In the genomic region with DNA sequence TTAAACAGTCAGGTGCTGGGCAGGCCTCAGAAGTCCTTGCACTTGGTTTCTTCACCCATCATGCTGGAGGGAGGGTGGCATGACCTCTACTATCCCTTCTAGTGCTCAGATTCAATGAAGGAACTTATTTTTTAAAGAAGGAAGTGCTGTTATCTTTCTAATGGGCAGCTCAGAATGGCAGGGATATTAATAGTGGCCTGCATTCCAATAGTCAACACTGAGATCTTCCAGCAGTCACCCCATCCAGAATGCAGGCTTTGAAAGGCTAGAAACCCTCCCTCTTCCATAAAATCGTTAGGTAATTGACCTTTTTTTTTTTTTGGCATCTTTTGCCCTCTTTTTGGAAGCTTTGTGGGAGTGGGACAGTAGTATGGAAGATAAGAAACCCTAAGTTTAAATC, we compare ENCODE assay signal across 23 cellular contexts.
A peak's percentile ranks its signal among the peaks of the same experiment; 100 is the strongest.
DNase-seq lines count a peak whose midpoint lies in the region; ATAC-seq and TF ChIP-seq lines count a peak whose summit lies in the region.
"Had no signal": no experiment of that assay in that cellular context is flagged by ENCODE, and none has a peak within 500 bp of the region (broad histone marks: within the 10 kb centered on the region; RNA-seq: fewer than 3 reads in every experiment).

No MANE protein-coding gene starts in this region.

- TF ChIP-seq CTCF in Calu3 (IDR thresholded peaks at IDR 0.05; ENCODE audit: unreplicated experiment) (no peak), PC-9 (conservative IDR thresholded peaks at IDR 0.05) (no peak), foreskin keratinocyte (conservative IDR thresholded peaks at IDR 0.05) (no peak), stomach (IDR thresholded peaks at IDR 0.05) (no peak), progenitor cell of endocrine pancreas (IDR thresholded peaks at IDR 0.05; ENCODE audit: unreplicated experiment) (no peak)
- TF ChIP-seq CTCF in CD4-positive, alpha-beta T cell (IDR thresholded peaks at IDR 0.05) = no peak

- DNase-seq in Calu3 (peak; percentile 10), PC-9 (no peak), foreskin keratinocyte (no peak), stomach (no peak), progenitor cell of endocrine pancreas (ENCODE audit: low spot score, unreplicated experiment) (no peak)
- DNase-seq in CD4-positive, alpha-beta T cell = no peak
- DNase-seq in activated CD8-positive, alpha-beta memory T cell treated with anti-CD3 and anti-CD28 coated beads, Interleukin-2, amount 50 U/mL, for 4 hours = no peak
- DNase-seq in stimulated activated CD4-positive, alpha-beta T cell treated with anti-CD3 and anti-CD28 coated beads, Interleukin-2, amount 100 ng/mL, for 48 hours = no peak
- DNase-seq: ACHN; CD8-positive, alpha-beta T cell; DMS153; GOT3; HCEC 1CT; NCI-H1092 treated with DMSO at 0.1 percent for 48 hours; NCI-H1436 treated with DMSO at 0.1 percent for 48 hours; NCI-H2029 treated with DMSO at 0.1 percent for 48 hours; NCI-H226; NCI-H524; NK-92 treated with Interleukin-12 subunit alpha and Interleukin-12 subunit beta, amount 100 ng/mL, for 24 hours; SHP77 had no signal

- H3K27ac Mint-ChIP-seq in Calu3 (ENCODE audit: unreplicated experiment) = peak overlapping the region; percentile 93
- H3K27ac Mint-ChIP-seq in CD4-positive, alpha-beta T cell = no peak overlapping the region
- H3K27ac Mint-ChIP-seq in progenitor cell of endocrine pancreas = no peak overlapping the region
- H3K27ac Mint-ChIP-seq: CD8-positive, alpha-beta T cell had no signal

- H3K27me3 Mint-ChIP-seq in Calu3 (ENCODE audit: unreplicated experiment) = no peaks in the 10 kb centered on the region
- peaks cover 21% of the 10 kb centered on the region for H3K27me3 Mint-ChIP-seq in CD4-positive, alpha-beta T cell
- H3K27me3 Mint-ChIP-seq in progenitor cell of endocrine pancreas = no peaks in the 10 kb centered on the region

- no peaks in the 10 kb centered on the region for H3K36me3 ChIP-seq in PC-9 (ENCODE audit: low read depth)
- no peaks in the 10 kb centered on the region for H3K36me3 ChIP-seq in stomach
- H3K36me3 ChIP-seq: BLaER1 had no signal

- H4K20me1 ChIP-seq in PC-9 (ENCODE audit: insufficient read depth) = no peaks in the 10 kb centered on the region
- H4K20me1 ChIP-seq: BLaER1 had no signal

- intact Hi-C loops in Calu3 (cut with micrococcal nuclease; ENCODE audit: unreplicated experiment) (loop anchor here (5.0 kb wide), 1 partner anchor 126 kb away; no protein-coding TSS in a partner anchor), PC-9 (cut with micrococcal nuclease; ENCODE audit: unreplicated experiment) (no loop called here), stomach (cut with DNase I; ENCODE audit: low total_unique reads) (no loop called here)
- intact Hi-C loops in CD4-positive, alpha-beta T cell (cut with DNase I, micrococcal nuclease) = no loop called here

- H3K4me1 ChIP-seq in PC-9 (replicated peaks; ENCODE audit: insufficient read depth) (peaks cover 47% of the 10 kb centered on the region), foreskin keratinocyte (peaks cover 3% of the 10 kb centered on the region), stomach (peaks cover 10 to 47% (median 14%) of the 10 kb centered on the region in 4 donors)
- H3K4me1 ChIP-seq: BLaER1 had no signal

- POLR2A ChIA-PET in PC-9 (lab: Charles Lee; ENCODE audit: unreplicated experiment) = no interaction called here
- POLR2A ChIA-PET in CD4-positive, alpha-beta T cell (lab: Charles Lee) = interaction anchor here (0.7 kb wide), 1 partner anchor 381 kb away, joined by 4 read pairs; no protein-coding TSS in a partner anchor

- no peaks in the 10 kb centered on the region; the same call in 1 of the 2 replicates for H3K9me2 ChIP-seq in PC-9 (ENCODE audit: insufficient read depth)

- H2AFZ ChIP-seq in PC-9 = peak overlapping the region; percentile 37

- H3K27me3 ChIP-seq in PC-9 (ENCODE audit: insufficient read depth, low read depth) (no peaks in the 10 kb centered on the region), foreskin keratinocyte (peaks cover 25% of the 10 kb centered on the region), stomach (no peaks in the 10 kb centered on the region)
- peaks cover 2% of the 10 kb centered on the region for H3K27me3 ChIP-seq in CD4-positive, alpha-beta T cell (ENCODE audit: control insufficient read depth, insufficient read depth, low read length)
- H3K27me3 ChIP-seq: BLaER1 had no signal

- H3K9me3 ChIP-seq in PC-9 (ENCODE audit: insufficient read depth, low read depth) (no peaks in the 10 kb centered on the region), stomach (no peaks in the 10 kb centered on the region)
- H3K9me3 ChIP-seq in CD4-positive, alpha-beta T cell (ENCODE audit: control insufficient read depth, low read length) = no peaks in the 10 kb centered on the region
- H3K9me3 ChIP-seq: BLaER1 had no signal

- WGBS in stomach, 5 donors = 0 to 32% (median 17%) methylated on average over 1 of the region's 1 CpG

- H3K4me1 Mint-ChIP-seq in Calu3 (ENCODE audit: low read depth, unreplicated experiment) (peaks cover 50% of the 10 kb centered on the region), progenitor cell of endocrine pancreas (ENCODE audit: low read depth) (peaks cover 6% of the 10 kb centered on the region)
- H3K4me1 Mint-ChIP-seq in CD4-positive, alpha-beta T cell (ENCODE audit: low read depth) = no peaks in the 10 kb centered on the region

- no peaks in the 10 kb centered on the region for H3K79me2 ChIP-seq in PC-9 (ENCODE audit: low read depth)

- CTCF ChIA-PET in Calu3 (lab: Charles Lee) = interaction anchor here (0.8 to 1.7 kb wide), 5 partner anchors 11 to 361 kb away, joined by 3 to 6 read pairs (median 4); partner anchors contain the start of gene ARRDC3
- CTCF ChIA-PET in PC-9 (lab: Charles Lee) = interaction anchor here (1.4 kb wide), 1 partner anchor 327 kb away, joined by 3 read pairs; no protein-coding TSS in a partner anchor
- CTCF ChIA-PET in CD4-positive, alpha-beta T cell (lab: Charles Lee) = no interaction called here

- no peak for TF ChIP-seq EP300 in stomach (IDR thresholded peaks at IDR 0.05)

- H3K9me3 Mint-ChIP-seq in Calu3 (ENCODE audit: low read depth, unreplicated experiment) (no peaks in the 10 kb centered on the region), progenitor cell of endocrine pancreas (ENCODE audit: low read depth) (peaks cover 4% of the 10 kb centered on the region)
- H3K9me3 Mint-ChIP-seq in CD4-positive, alpha-beta T cell = no peaks in the 10 kb centered on the region
- H3K9me3 Mint-ChIP-seq: CD8-positive, alpha-beta T cell had no signal

- BruUV-seq in Calu3 (replicated peaks; lab: Mats Ljungman, UMichigan) = no TSS peak
- BruUV-seq in PC-9 (replicated peaks; lab: Mats Ljungman, UMichigan) = no TSS peak

- ATAC-seq in foreskin keratinocyte = no peak
- no peak for ATAC-seq in CD4-positive, alpha-beta T cell (ENCODE audit: poor library complexity)
- ATAC-seq: CD8-positive, alpha-beta T cell; HepG2; K562 had no signal

- H3K27ac ChIP-seq in PC-9 (peak overlapping the region; percentile 89), foreskin keratinocyte (peak overlapping the region; percentile 14), stomach (peak overlapping the region in 3 of 5 donors; percentile 26 to 71 (median 65))
- H3K27ac ChIP-seq in CD4-positive, alpha-beta T cell (ENCODE audit: low read depth, low read length) = no peak overlapping the region
- H3K27ac ChIP-seq: BLaER1 had no signal

- H3F3A ChIP-seq in PC-9 (ENCODE audit: insufficient read depth, low read depth) = peaks cover 22% of the 10 kb centered on the region

- peak overlapping the region; percentile 38 for H3K4me3 Mint-ChIP-seq in Calu3 (ENCODE audit: low read depth, unreplicated experiment)
- H3K4me3 Mint-ChIP-seq in CD4-positive, alpha-beta T cell = no peak overlapping the region
- H3K4me3 Mint-ChIP-seq in progenitor cell of endocrine pancreas (ENCODE audit: low read depth) = no peak overlapping the region
- H3K4me3 Mint-ChIP-seq: CD8-positive, alpha-beta T cell had no signal

- TF ChIP-seq POLR2A in stomach (IDR thresholded peaks at IDR 0.05) = no peak

- peak overlapping the region; percentile 67 for H3K4me2 ChIP-seq in PC-9
- H3K4me2 ChIP-seq: BLaER1 had no signal

- H3K4me3 ChIP-seq in PC-9 = no peak overlapping the region; the same call in 1 of the 2 replicates
- no peak overlapping the region for H3K4me3 ChIP-seq in stomach
- H3K4me3 ChIP-seq: BLaER1, K562 had no signal

- H3K36me3 Mint-ChIP-seq in Calu3 (ENCODE audit: insufficient read depth, unreplicated experiment) (peaks cover 11% of the 10 kb centered on the region), progenitor cell of endocrine pancreas (ENCODE audit: insufficient read depth) (peaks cover 7% of the 10 kb centered on the region)
- H3K36me3 Mint-ChIP-seq in CD4-positive, alpha-beta T cell (ENCODE audit: low read depth) = no peaks in the 10 kb centered on the region
- H3K36me3 Mint-ChIP-seq: CD8-positive, alpha-beta T cell had no signal
